8 cellular contexts compared by ENCODE assay signal in the genomic region with DNA sequence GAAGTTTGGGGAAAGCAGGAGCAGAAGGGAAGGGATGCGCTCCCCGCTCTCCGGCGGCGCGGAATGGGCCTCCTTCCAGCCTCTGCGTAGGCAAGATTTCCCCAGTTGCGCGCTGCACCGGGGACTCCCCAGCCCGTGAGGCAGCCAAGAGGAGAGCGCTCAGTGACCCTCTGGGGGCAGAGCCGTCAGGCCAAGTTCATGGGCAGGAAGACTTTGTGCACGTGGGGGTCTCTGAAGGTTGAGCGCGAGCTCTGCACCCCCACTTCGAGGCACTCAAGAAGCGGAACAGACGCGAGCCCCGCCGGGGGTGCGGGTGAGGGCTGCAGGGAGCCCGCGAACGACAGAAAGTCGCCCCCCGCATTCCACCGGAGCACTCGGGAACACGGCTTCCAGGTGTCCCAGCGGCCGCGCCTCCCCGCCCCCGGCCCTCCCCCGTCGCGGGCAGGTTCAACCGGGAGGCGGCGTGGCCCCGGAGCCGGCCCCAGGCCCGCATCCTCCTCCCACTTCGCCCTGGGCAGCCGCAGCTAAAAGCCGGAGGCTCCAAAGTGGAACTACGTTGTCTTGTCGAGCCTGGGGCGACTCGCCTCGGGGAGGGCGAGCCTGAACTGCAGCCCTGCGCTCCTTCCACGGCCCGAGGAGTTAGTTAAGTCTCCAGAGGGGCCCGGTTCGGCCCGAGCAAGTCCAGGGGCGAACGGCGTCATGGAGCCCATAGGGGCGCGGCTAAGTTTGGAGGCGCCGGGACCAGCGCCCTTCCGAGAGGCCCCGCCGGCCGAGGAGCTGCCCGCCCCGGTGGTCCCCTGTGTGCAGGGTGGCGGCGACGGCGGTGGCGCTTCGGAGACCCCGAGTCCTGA. TPM values are rescaled to one million over a fixed set of nuclear protein-coding genes. Genes with fewer than 3 reads are reported as not detected.
DNase-seq lines count a peak whose midpoint lies in the region; ATAC-seq and TF ChIP-seq lines count a peak whose summit lies in the region.

A gene (plus strand): TSS at position 555 of the 851 bp plus-strand sequence. CDS start 145 bp downstream, at position 700.

- H3K27ac Mint-ChIP-seq in activated CD8-positive, alpha-beta memory T cell treated with anti-CD3 and anti-CD28 coated beads, Interleukin-2, amount 10 ng/mL, durations not matched to agents 7 days and 5 days, result no peak within 1 kb of the TSS

- peaks cover 1% of the 10 kb centered on the region for H3K36me3 Mint-ChIP-seq in activated CD8-positive, alpha-beta memory T cell treated with anti-CD3 and anti-CD28 coated beads, Interleukin-2, amount 10 ng/mL, durations not matched to agents 7 days and 5 days

- H3K9ac ChIP-seq in OCI-LY3 (ENCODE audit: low read length), result peak within 1 kb of the TSS; percentile 64

- H3K4me1 ChIP-seq in OCI-LY3 (ENCODE audit: low read length) (peaks cover under 1% of the 10 kb centered on the region; the same call in 1 of the 2 replicates), lower lobe of right lung (peaks cover 21% of the 10 kb centered on the region), thoracic aorta (ENCODE audit: control insufficient read depth in 1 of 2, low read depth in 2 of 2) (peaks cover 5 to 23% of the 10 kb centered on the region in 2 donors)

- H4K20me1 ChIP-seq in OCI-LY3 (ENCODE audit: insufficient read depth, low read length), result no peaks in the 10 kb centered on the region

- H3K9me3 ChIP-seq in OCI-LY3 (ENCODE audit: insufficient read depth, low read length) (no peaks in the 10 kb centered on the region), lower lobe of right lung (no peaks in the 10 kb centered on the region), thoracic aorta (no peaks in the 10 kb centered on the region)

- H3K4me1 Mint-ChIP-seq in activated CD8-positive, alpha-beta memory T cell treated with anti-CD3 and anti-CD28 coated beads, Interleukin-2, amount 10 ng/mL, durations not matched to agents 7 days and 5 days, result peaks cover 4% of the 10 kb centered on the region

- intact Hi-C loops in lower lobe of right lung (cut with DNase I), result no loop called here

- H3K9me3 Mint-ChIP-seq in activated CD8-positive, alpha-beta memory T cell treated with anti-CD3 and anti-CD28 coated beads, Interleukin-2, amount 10 ng/mL, durations not matched to agents 7 days and 5 days (ENCODE audit: low read depth), result no peaks in the 10 kb centered on the region

- peak within 1 kb of the TSS; percentile 72 for H2AFZ ChIP-seq in OCI-LY3 (ENCODE audit: low read depth, low read length)

- H3K4me3 ChIP-seq in OCI-LY3 (ENCODE audit: low read length), result peak within 1 kb of the TSS; percentile 86
- H3K4me3 ChIP-seq in lower lobe of right lung, result peak within 1 kb of the TSS; percentile 69
- peak within 1 kb of the TSS; percentile 89 for H3K4me3 ChIP-seq in thoracic aorta

- H3K79me2 ChIP-seq in OCI-LY3 (ENCODE audit: low read length), result no peaks in the 10 kb centered on the region

- H3K4me2 ChIP-seq in OCI-LY3 (ENCODE audit: low read length), result peak within 1 kb of the TSS; percentile 82

- H3K36me3 ChIP-seq in OCI-LY3 (replicated peaks; ENCODE audit: low read depth, low read length) (no peaks in the 10 kb centered on the region), lower lobe of right lung (no peaks in the 10 kb centered on the region), thoracic aorta (no peaks in the 10 kb centered on the region)

- ATAC-seq in activated CD8-positive, alpha-beta memory T cell treated with anti-CD3 and anti-CD28 coated beads, Interleukin-2, amount 10 ng/mL, durations not matched to agents 7 days and 5 days, result peak; percentile 54
- ATAC-seq in HG02870 (IDR thresholded peaks at IDR 0.05; ENCODE audit: unreplicated experiment) (peak; percentile 42), lower lobe of right lung (peak; percentile 69 to 77), thoracic aorta (ENCODE audit: insufficient number of reproducible peaks, low FRiP score, low read depth) (peak; percentile 27)

- H3K4me3 Mint-ChIP-seq in activated CD8-positive, alpha-beta memory T cell treated with anti-CD3 and anti-CD28 coated beads, Interleukin-2, amount 10 ng/mL, durations not matched to agents 7 days and 5 days, result peak within 1 kb of the TSS; percentile 63

- no peak for DNase-seq in activated CD8-positive, alpha-beta memory T cell treated with anti-CD3 and anti-CD28 coated beads, Interleukin-2, amount 10 ng/mL, durations not matched to agents 7 days and 5 days
- no peak for DNase-seq in activated CD8-positive, alpha-beta memory T cell treated with anti-CD3 and anti-CD28 coated beads for 24 hours
- peak; percentile 42 for DNase-seq in dedifferentiated amniotic fluid mesenchymal stem cell (ENCODE audit: extremely low spot score)
- DNase-seq in lower lobe of right lung, result peak; percentile 54
- DNase-seq in thoracic aorta (ENCODE audit: low spot score), result no peak
- DNase-seq in effector CD8-positive, alpha-beta T cell (lab: John Stamatoyannopoulos, UW), result no peak

- H3K27me3 Mint-ChIP-seq in activated CD8-positive, alpha-beta memory T cell treated with anti-CD3 and anti-CD28 coated beads, Interleukin-2, amount 10 ng/mL, durations not matched to agents 7 days and 5 days, result peaks cover 64% of the 10 kb centered on the region

- no peak within 1 kb of the TSS for H3K27ac ChIP-seq in OCI-LY3 (ENCODE audit: low read length)
- peak within 1 kb of the TSS; percentile 74 for H3K27ac ChIP-seq in lower lobe of right lung
- peak within 1 kb of the TSS; percentile 78 to 85 for H3K27ac ChIP-seq in thoracic aorta

- CTCF ChIA-PET in activated CD8-positive, alpha-beta memory T cell treated with anti-CD3 and anti-CD28 coated beads, Interleukin-2, amount 10 ng/mL, durations not matched to agents 7 days and 5 days (lab: Charles Lee), result no interaction called here

- H3K27me3 ChIP-seq in OCI-LY3 (ENCODE audit: low read depth, low read length) (0 out of 2 replicates have a peak, but pooled peaks cover 4% of the 10 kb centered on the region), lower lobe of right lung (ENCODE audit: low read depth) (peaks cover 33% of the 10 kb centered on the region), thoracic aorta (replicated peaks; ENCODE audit: insufficient read depth) (no peaks in the 10 kb centered on the region)

- TF ChIP-seq CTCF in OCI-LY3 (IDR thresholded peaks at IDR 0.05; ENCODE audit: low read depth, low read length) (no peak), lower lobe of right lung (IDR thresholded peaks at IDR 0.05) (no peak), thoracic aorta (IDR thresholded peaks at IDR 0.05) (no peak)

RNA-seq across cellular contexts. Expression of the gene that starts here (rescaled TPM):
- total RNA-seq in activated CD8-positive, alpha-beta memory T cell treated with anti-CD3 and anti-CD28 coated beads, Interleukin-2, amount 10 ng/mL, durations not matched to agents 7 days and 5 days, result not detected
- total RNA-seq in lower lobe of right lung (0.41 TPM), thoracic aorta (1 to 10 TPM; 3.7 to 7.3 TPM)

Comparison
In these comparisons a context has a peak if more than half of its experiments do, and no peak if none do; other contexts are left out.
1. Peak in ATAC-seq in activated CD8-positive, alpha-beta memory T cell treated with anti-CD3 and anti-CD28 coated beads, Interleukin-2, amount 10 ng/mL, durations not matched to agents 7 days and 5 days; RNA of the gene not detected or under 1 TPM.
2. Peak in DNase-seq, ATAC-seq, H3K4me3 ChIP-seq and H3K27ac ChIP-seq in lower lobe of right lung; RNA of the gene not detected or under 1 TPM.